ENCODE assay signal across 22 cellular contexts in the genomic region with DNA sequence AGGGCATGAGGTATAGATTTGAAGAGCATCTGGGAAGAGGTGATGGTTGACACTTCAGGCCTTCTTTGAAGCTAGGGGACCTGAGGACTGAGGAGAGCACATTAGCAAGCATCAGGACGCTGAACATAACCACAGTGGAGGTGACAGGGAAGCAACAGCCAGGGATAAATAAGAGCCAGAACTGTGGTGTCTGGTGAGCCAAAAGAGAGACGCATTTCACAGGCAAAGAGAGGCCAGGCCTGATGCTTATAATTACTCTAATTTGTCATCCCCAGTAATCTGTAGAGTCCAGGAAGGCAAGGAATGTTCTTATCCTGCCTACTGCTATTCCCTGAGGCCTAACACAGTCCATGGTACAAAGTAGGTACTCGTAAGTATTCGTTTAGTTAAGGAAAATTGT. TPM values are rescaled to one million over a fixed set of nuclear protein-coding genes. Genes with fewer than 3 reads are reported as not detected.
DNase-seq lines count a peak whose midpoint lies in the region; ATAC-seq and TF ChIP-seq lines count a peak whose summit lies in the region.
"Had no signal": no experiment of that assay in that cellular context is flagged by ENCODE, and none has a peak within 500 bp of the region (broad histone marks: within the 10 kb centered on the region; RNA-seq: fewer than 3 reads in every experiment).

No MANE protein-coding gene starts in this region.

- no peak overlapping the region for H2BK5ac ChIP-seq in IMR-90 (ENCODE audit: low read depth, low read length, poor library complexity, severe bottlenecking)

- H3K18ac ChIP-seq in IMR-90 (ENCODE audit: low read depth, low read length): 0 out of 2 replicates have a peak overlapping the region, but pooled peaks have one; percentile 37

- H3K27ac ChIP-seq in IMR-90 (ENCODE audit: insufficient read depth, low read length): no peak overlapping the region
- H3K27ac ChIP-seq in esophagus squamous epithelium: peak overlapping the region in 3 of 4 donors; percentile 66 to 87 (median 81)
- H3K27ac ChIP-seq in stomach smooth muscle (ENCODE audit: low read length): peak overlapping the region; percentile 80
- no peak overlapping the region for H3K27ac ChIP-seq in CD8-positive, alpha-beta T cell (ENCODE audit: low read depth, low read length)
- H3K27ac ChIP-seq: HL-60 had no signal

- no peak overlapping the region for H2BK15ac ChIP-seq in IMR-90 (ENCODE audit: low read depth, low read length)

- H3K27me3 ChIP-seq in IMR-90 (ENCODE audit: control insufficient read depth, insufficient read depth, low read length): no peaks in the 10 kb centered on the region
- H3K27me3 ChIP-seq in esophagus squamous epithelium: no peaks in the 10 kb centered on the region
- H3K27me3 ChIP-seq in stomach smooth muscle (ENCODE audit: control insufficient read depth in 1 of 2, insufficient read depth in 2 of 2, low read length in 2 of 2): no peaks in the 10 kb centered on the region
- H3K27me3 ChIP-seq in CD8-positive, alpha-beta T cell (ENCODE audit: insufficient read depth, low read length): no peaks in the 10 kb centered on the region

- peaks cover 26 to 47% of the 10 kb centered on the region in 2 experiments for H3K79me1 ChIP-seq in IMR-90 (ENCODE audit: low read depth in 1 of 2, low read length in 2 of 2)

- no peak for TF ChIP-seq POLR2A in IMR-90 (IDR thresholded peaks at IDR 0.05; ENCODE audit: low read depth, low read length)
- TF ChIP-seq POLR2A in esophagus squamous epithelium (IDR thresholded peaks at IDR 0.05): no peak

- no peaks in the 10 kb centered on the region for H3K27me3 Mint-ChIP-seq in mesothelial cell of epicardium (ENCODE audit: low read depth)
- no peaks in the 10 kb centered on the region for H3K27me3 Mint-ChIP-seq in osteocyte (ENCODE audit: unreplicated experiment)
- H3K27me3 Mint-ChIP-seq in CD8-positive, alpha-beta T cell (ENCODE audit: low read depth): no peaks in the 10 kb centered on the region
- H3K27me3 Mint-ChIP-seq: activated naive CD8-positive, alpha-beta T cell; activated T-cell treated with anti-CD3 and anti-CD28 coated beads, Interleukin-2, amount 50 U/mL, for 24 hours; CD4-positive, alpha-beta memory T cell had no signal

- peak overlapping the region; percentile 7; the same call in 1 of the 2 replicates for H2BK20ac ChIP-seq in IMR-90 (ENCODE audit: low read depth, low read length)

- H4K5ac ChIP-seq in IMR-90 (ENCODE audit: low read depth, low read length): no peak overlapping the region

- no peak for TF ChIP-seq RAD21 in IMR-90 (IDR thresholded peaks at IDR 0.05; ENCODE audit: low read length)

- H3K4me3 ChIP-seq in IMR-90 (ENCODE audit: insufficient read depth, low read depth, low read length): no peak overlapping the region
- H3K4me3 ChIP-seq in esophagus squamous epithelium: no peak overlapping the region
- H3K4me3 ChIP-seq in stomach smooth muscle (ENCODE audit: low read length in 2 of 2): peak overlapping the region in 1 of 2 donors; percentile 47
- H3K4me3 ChIP-seq in CD8-positive, alpha-beta T cell (ENCODE audit: low read depth, low read length): no peak overlapping the region

- in situ Hi-C loops in IMR-90 (cut with MboI; ENCODE audit: low sequenced_read_pairs): loop anchor here (5.0 kb wide), 1 partner anchor 38 kb away; no protein-coding TSS in a partner anchor

- H4K91ac ChIP-seq in IMR-90 (ENCODE audit: insufficient read depth, low read depth, low read length): no peak overlapping the region

- H3K4me1 ChIP-seq in IMR-90 (ENCODE audit: control insufficient read depth, insufficient read depth, low read length): peaks cover 6% of the 10 kb centered on the region
- peaks cover 0 to 55% (median 15%) of the 10 kb centered on the region in 3 donors for H3K4me1 ChIP-seq in esophagus squamous epithelium
- peaks cover 36% of the 10 kb centered on the region for H3K4me1 ChIP-seq in stomach smooth muscle (ENCODE audit: control insufficient read depth, insufficient read depth, low read length)
- H3K4me1 ChIP-seq in CD8-positive, alpha-beta T cell (ENCODE audit: insufficient read depth, low read length): peaks cover 3% of the 10 kb centered on the region

- H2AK9ac ChIP-seq in IMR-90 (replicated peaks; ENCODE audit: low read depth, low read length, poor library complexity): no peak overlapping the region

- peak overlapping the region; percentile 30 for H3K23ac ChIP-seq in IMR-90 (ENCODE audit: low read depth, low read length)

- DNase-seq in IMR-90 (no peak), esophagus squamous epithelium (lab: John Stamatoyannopoulos, UW) (no peak), mesothelial cell of epicardium (ENCODE audit: low spot score in 2 of 2, unreplicated experiment in 2 of 2) (no peak), osteocyte (ENCODE audit: extremely low spot score, unreplicated experiment) (no peak), GF-D8 (lab: John Stamatoyannopoulos, UW) (no peak), GM03348 (ENCODE audit: low spot score) (no peak)
- DNase-seq in CD8-positive, alpha-beta T cell: no peak
- DNase-seq: activated CD4-positive, alpha-beta T cell treated with anti-CD3 and anti-CD28 coated beads, Interleukin-2, amount 50 U/mL, for 1 hour; activated T-cell treated with anti-CD3 and anti-CD28 coated beads, Interleukin-2, amount 50 U/mL, for 24 hours; CD4-positive, alpha-beta memory T cell; central memory CD4-positive, alpha-beta T cell; DND-41; KBM-7; mesendoderm; NCI-H2107; NCI-H82; occipital lobe; small intestine had no signal

- no peak overlapping the region for H3K56ac ChIP-seq in IMR-90 (ENCODE audit: extremely low read depth, insufficient read depth, low read length)

- H3K14ac ChIP-seq in IMR-90 (replicated peaks; ENCODE audit: low read depth, low read length): 0 out of 2 replicates have a peak overlapping the region, but pooled peaks have one; percentile 20

- peak overlapping the region in 1 of 2 experiments; percentile 17; a peak in 1 of 4 replicates for H4K8ac ChIP-seq in IMR-90 (ENCODE audit: low read depth in 2 of 2, low read length in 2 of 2)

- no peak overlapping the region for H2AFZ ChIP-seq in IMR-90 (replicated peaks; ENCODE audit: low read length, poor library complexity)

- intact Hi-C loops in IMR-90 (cut with micrococcal nuclease): no loop called here
- intact Hi-C loops in esophagus squamous epithelium (cut with DNase I): no loop called here
- intact Hi-C loops in CD8-positive, alpha-beta T cell (cut with DNase I, micrococcal nuclease): loop anchor here in 1 of 2 experiments (10.0 kb wide), 1 partner anchor 415 kb away; a partner anchor contains a TSS

- POLR2A ChIA-PET in IMR-90 (lab: Charles Lee; ENCODE audit: unreplicated experiment): interaction anchor here (0.6 kb wide), 1 partner anchor 79 kb away, joined by 3 read pairs; no protein-coding TSS in a partner anchor
- POLR2A ChIA-PET in CD8-positive, alpha-beta T cell (lab: Charles Lee): no interaction called here

- H3K9me3 ChIP-seq in IMR-90 (ENCODE audit: control insufficient read depth, insufficient read depth, low read length) (no peaks in the 10 kb centered on the region), esophagus squamous epithelium (no peaks in the 10 kb centered on the region), stomach smooth muscle (ENCODE audit: control insufficient read depth in 2 of 2, low read length in 2 of 2) (no peaks in the 10 kb centered on the region)
- no peaks in the 10 kb centered on the region for H3K9me3 ChIP-seq in CD8-positive, alpha-beta T cell (ENCODE audit: low read length)

- no TSS peak for BruUV-seq in IMR-90 (replicated peaks; lab: Mats Ljungman, UMichigan)

- no peak overlapping the region for H3K4ac ChIP-seq in IMR-90 (ENCODE audit: low read depth, low read length)

- H2AK5ac ChIP-seq in IMR-90 (ENCODE audit: low read depth, low read length): peak overlapping the region; percentile 31; the same call in 1 of the 2 replicates

- no peak overlapping the region for H3K4me3 Mint-ChIP-seq in mesothelial cell of epicardium
- H3K4me3 Mint-ChIP-seq in osteocyte (ENCODE audit: unreplicated experiment): no peak overlapping the region
- no peak overlapping the region for H3K4me3 Mint-ChIP-seq in CD8-positive, alpha-beta T cell
- H3K4me3 Mint-ChIP-seq: activated naive CD8-positive, alpha-beta T cell; activated T-cell treated with anti-CD3 and anti-CD28 coated beads, Interleukin-2, amount 50 U/mL, for 24 hours; CD4-positive, alpha-beta memory T cell; stimulated activated effector memory CD8-positive, alpha-beta T cell treated with anti-CD3 and anti-CD28 coated beads, Interleukin-12 subunit alpha, Interleukin-12 subunit beta, amount 100 ng/mL, for 72 hours had no signal

- H3K9me1 ChIP-seq in IMR-90 (ENCODE audit: insufficient read depth, low read length): peaks cover 10% of the 10 kb centered on the region; the same call in 1 of the 2 replicates

- CTCF ChIA-PET in IMR-90 (lab: Yijun Ruan, JAX): no interaction called here
- CTCF ChIA-PET in CD8-positive, alpha-beta T cell (lab: Charles Lee): interaction anchor here (1.2 to 3.7 kb wide), 2 partner anchors 46 to 74 kb away, joined by 3 to 14 read pairs; no protein-coding TSS in a partner anchor

- H3K36me3 ChIP-seq in IMR-90 (ENCODE audit: control insufficient read depth, insufficient read depth, low read length) (no peaks in the 10 kb centered on the region; the same call in 1 of the 2 replicates), esophagus squamous epithelium (no peaks in the 10 kb centered on the region), stomach smooth muscle (ENCODE audit: control insufficient read depth in 2 of 2, insufficient read depth in 2 of 2, low read length in 2 of 2) (no peaks in the 10 kb centered on the region)
- H3K36me3 ChIP-seq in CD8-positive, alpha-beta T cell (ENCODE audit: insufficient read depth, low read length): no peaks in the 10 kb centered on the region

- H4K20me1 ChIP-seq in IMR-90 (ENCODE audit: insufficient read depth, low read length): 0 out of 2 replicates have a peak, but pooled peaks cover 3% of the 10 kb centered on the region

- dilution Hi-C loops in IMR-90 (cut with HindIII; ENCODE audit: low sequenced_read_pairs, unreplicated experiment): no loop called here

- peak overlapping the region; percentile 16; the same call in 1 of the 2 replicates for H2BK120ac ChIP-seq in IMR-90 (ENCODE audit: low read depth, low read length)

- peak overlapping the region; percentile 10; the same call in 1 of the 2 replicates for H3K4me2 ChIP-seq in IMR-90 (ENCODE audit: low read depth, low read length)

- H3K36me3 Mint-ChIP-seq in mesothelial cell of epicardium (no peaks in the 10 kb centered on the region), osteocyte (ENCODE audit: unreplicated experiment) (no peaks in the 10 kb centered on the region)
- H3K36me3 Mint-ChIP-seq in CD8-positive, alpha-beta T cell: peaks cover under 1% of the 10 kb centered on the region
- H3K36me3 Mint-ChIP-seq: activated naive CD8-positive, alpha-beta T cell; CD4-positive, alpha-beta memory T cell had no signal

- H3K9ac ChIP-seq in IMR-90 (ENCODE audit: low read depth, low read length) (no peak overlapping the region), stomach smooth muscle (ENCODE audit: low read length in 2 of 2) (peak overlapping the region; percentile 59 to 62)

- ATAC-seq in IMR-90 (ENCODE audit: low read depth): no peak
- ATAC-seq in CD8-positive, alpha-beta T cell: no peak
- ATAC-seq: stimulated activated effector memory CD8-positive, alpha-beta T cell treated with anti-CD3 and anti-CD28 coated beads, Interleukin-12 subunit alpha, Interleukin-12 subunit beta, amount 100 ng/mL, for 72 hours had no signal

- TF ChIP-seq CTCF in IMR-90 (conservative IDR thresholded peaks at IDR 0.05; ENCODE audit: low read depth, low read length) (no peak), esophagus squamous epithelium (IDR thresholded peaks at IDR 0.05) (no peak), mesothelial cell of epicardium (IDR thresholded peaks at IDR 0.05; ENCODE audit: unreplicated experiment) (no peak), osteocyte (IDR thresholded peaks at IDR 0.05) (no peak)
- no peak for TF ChIP-seq CTCF in CD8-positive, alpha-beta T cell (IDR thresholded peaks at IDR 0.05)

- H3K9me3 Mint-ChIP-seq in mesothelial cell of epicardium (peaks cover 2% of the 10 kb centered on the region), osteocyte (ENCODE audit: unreplicated experiment) (no peaks in the 10 kb centered on the region)
- no peaks in the 10 kb centered on the region for H3K9me3 Mint-ChIP-seq in CD8-positive, alpha-beta T cell
- H3K9me3 Mint-ChIP-seq: activated T-cell treated with anti-CD3 and anti-CD28 coated beads, Interleukin-2, amount 50 U/mL, for 24 hours; CD4-positive, alpha-beta memory T cell; stimulated activated effector memory CD8-positive, alpha-beta T cell treated with anti-CD3 and anti-CD28 coated beads, Interleukin-12 subunit alpha, Interleukin-12 subunit beta, amount 100 ng/mL, for 72 hours had no signal

- WGBS in IMR-90 (ENCODE audit: extremely low coverage in 2 of 2, insufficient read length in 1 of 2), 2 experiments: 80% methylated on average over 1 of the region's 4 CpGs; no CpG with 5 or more reads in 1 of the 2 experiments
- 72 to 80% methylated on average over 4 of the region's 4 CpGs for WGBS in esophagus squamous epithelium, 2 donors

- peak overlapping the region; percentile 23 for H3K27ac Mint-ChIP-seq in mesothelial cell of epicardium
- no peak overlapping the region for H3K27ac Mint-ChIP-seq in osteocyte (ENCODE audit: unreplicated experiment)
- H3K27ac Mint-ChIP-seq in CD8-positive, alpha-beta T cell: no peak overlapping the region
- H3K27ac Mint-ChIP-seq: activated naive CD8-positive, alpha-beta T cell; activated T-cell treated with anti-CD3 and anti-CD28 coated beads, Interleukin-2, amount 50 U/mL, for 24 hours; stimulated activated effector memory CD8-positive, alpha-beta T cell treated with anti-CD3 and anti-CD28 coated beads, Interleukin-12 subunit alpha, Interleukin-12 subunit beta, amount 100 ng/mL, for 72 hours had no signal

- peaks cover 36% of the 10 kb centered on the region for H3K4me1 Mint-ChIP-seq in mesothelial cell of epicardium
- peaks cover 19% of the 10 kb centered on the region for H3K4me1 Mint-ChIP-seq in osteocyte (ENCODE audit: unreplicated experiment)
- peaks cover 15% of the 10 kb centered on the region for H3K4me1 Mint-ChIP-seq in CD8-positive, alpha-beta T cell (ENCODE audit: low read depth)

RNA-seq across cellular contexts. Expression of a gene that starts 10.4 kb away (rescaled TPM):
- total RNA-seq in IMR-90 (2012; rRNA removed) (53.8 and 54.7 TPM in 2 replicates), esophagus squamous epithelium (10 to 100 TPM; 14.9 to 33.6 (median 19.4) TPM), mesothelial cell of epicardium (6.1 to 6.8 TPM (median 6.3 TPM) in 3 replicates), osteocyte (6.9 and 8.8 TPM in 2 replicates)
- polyA plus RNA-seq in IMR-90 (2012; rRNA removed): 31.1 and 34.3 TPM in 2 replicates
- polyA plus RNA-seq in IMR-90 (2012; cell fraction: cytosol; rRNA removed): 11.6 and 17.5 TPM in 2 replicates
- 7.6 and 49.3 TPM in 2 replicates for polyA plus RNA-seq in IMR-90 (2012; cell fraction: nucleus; rRNA removed; ENCODE audit: low replicate concordance)
- 10 to 100 TPM; 27.7 to 28.9 TPM for total RNA-seq in CD8-positive, alpha-beta T cell

RNA-seq across cellular contexts. Expression of a gene that starts 27.7 kb away (rescaled TPM):
- total RNA-seq in IMR-90 (2012; rRNA removed): 757 and 978 TPM in 2 replicates
- polyA plus RNA-seq in IMR-90 (2012; rRNA removed): 1,117 and 1,235 TPM in 2 replicates
- 948 and 1,147 TPM in 2 replicates for polyA plus RNA-seq in IMR-90 (2012; cell fraction: cytosol; rRNA removed)
- polyA plus RNA-seq in IMR-90 (2012; cell fraction: nucleus; rRNA removed; ENCODE audit: low replicate concordance): 396 and 625 TPM in 2 replicates
- 1,000 to 10,000 TPM in 1 of 4 donors, 100 to 1,000 TPM in 2, 10 to 100 TPM in 1; 64.6 to 1,343 (median 285) TPM for total RNA-seq in esophagus squamous epithelium
- total RNA-seq in mesothelial cell of epicardium: 126 to 133 TPM (median 126 TPM) in 3 replicates
- total RNA-seq in osteocyte: 315 and 329 TPM in 2 replicates
- 1 to 10 TPM; 2.3 TPM for total RNA-seq in CD8-positive, alpha-beta T cell

Comparison
In these comparisons a context has a peak if more than half of its experiments do, and no peak if none do; other contexts are left out.
1. H3K27ac ChIP-seq: peak in esophagus squamous epithelium (3 of 4) and stomach smooth muscle (single experiment); none in IMR-90 (single experiment) and CD8-positive, alpha-beta T cell (single experiment).
2. RNA of a gene that starts 27.7 kb away (total RNA-seq): 757 to 978 TPM in IMR-90, 64.6 to 1,343 TPM in esophagus squamous epithelium, 315 to 329 TPM in osteocyte and 126 to 133 TPM in mesothelial cell of epicardium; 2.3 TPM in CD8-positive, alpha-beta T cell; every median in the first group is over 10 times any median in the second.